In genomic region chr4:169271692-169272007, GRCh38 we compare ENCODE assay signal across 8 cellular contexts. TPM values are rescaled to one million over a fixed set of nuclear protein-coding genes. Genes with fewer than 3 reads are reported as not detected.
DNase-seq lines count a peak whose midpoint lies in the region; ATAC-seq and TF ChIP-seq lines count a peak whose summit lies in the region.

No MANE protein-coding gene starts in this region.

- H2AK5ac ChIP-seq in neuronal stem cell (ENCODE audit: low read depth, low read length): peak overlapping the region; percentile 82

- H2BK15ac ChIP-seq in neuronal stem cell (ENCODE audit: low read length): peak overlapping the region; percentile 87

- TF ChIP-seq CTCF in Calu3 (IDR thresholded peaks at IDR 0.05; ENCODE audit: unreplicated experiment): no peak
- TF ChIP-seq CTCF in LNCaP clone FGC (IDR thresholded peaks at IDR 0.05; ENCODE audit: control insufficient read depth, extremely low read depth, insufficient read depth): no peak
- TF ChIP-seq CTCF in endodermal cell (conservative IDR thresholded peaks at IDR 0.05): no peak

- H3K14ac ChIP-seq in neuronal stem cell (ENCODE audit: low read length): peak overlapping the region; percentile 95

- H3K18ac ChIP-seq in neuronal stem cell (ENCODE audit: low read length): peak overlapping the region; percentile 98

- H2BK5ac ChIP-seq in neuronal stem cell (ENCODE audit: low read length): peak overlapping the region; percentile 71

- peak overlapping the region; percentile 67 for H2BK120ac ChIP-seq in neuronal stem cell (ENCODE audit: low read depth, low read length)

- CTCF ChIA-PET in Calu3 (lab: Charles Lee): no interaction called here

- no peaks in the 10 kb centered on the region for H3K9me3 Mint-ChIP-seq in Calu3 (ENCODE audit: low read depth, unreplicated experiment)
- H3K9me3 Mint-ChIP-seq in endodermal cell: no peaks in the 10 kb centered on the region

- H3K27ac Mint-ChIP-seq in Calu3 (ENCODE audit: unreplicated experiment) (peak overlapping the region; percentile 75), endodermal cell (peak overlapping the region; percentile 71)

- H4K8ac ChIP-seq in neuronal stem cell (ENCODE audit: low read depth, low read length): no peak overlapping the region

- H3K9ac ChIP-seq in endodermal cell (ENCODE audit: extremely low read depth, low read length, poor library complexity, severe bottlenecking): peak overlapping the region; percentile 62
- H3K9ac ChIP-seq in neuronal stem cell (ENCODE audit: low read depth, low read length, poor library complexity): peak overlapping the region; percentile 95

- no peaks in the 10 kb centered on the region for H3K4me1 ChIP-seq in endodermal cell (ENCODE audit: control insufficient read depth, insufficient read depth, low read length)
- H3K4me1 ChIP-seq in neuronal stem cell (ENCODE audit: control insufficient read depth in 2 of 2, insufficient read depth in 1 of 2, low read depth in 1 of 2, low read length in 2 of 2): peaks cover 2 to 10% of the 10 kb centered on the region in 2 donors

- BruUV-seq in Calu3 (replicated peaks; lab: Mats Ljungman, UMichigan): no TSS peak

- H2BK12ac ChIP-seq in neuronal stem cell (ENCODE audit: low read length): no peak overlapping the region

- peak overlapping the region; percentile 82 for H3K23ac ChIP-seq in neuronal stem cell (ENCODE audit: low read depth, low read length, poor library complexity)

- peak overlapping the region; percentile 79 for H3K4me3 ChIP-seq in LNCaP clone FGC (ENCODE audit: low read depth, low read length)
- peak overlapping the region; percentile 85 for H3K4me3 ChIP-seq in endodermal cell (ENCODE audit: low read length)
- H3K4me3 ChIP-seq in neuronal stem cell (ENCODE audit: low read length in 2 of 2): peak overlapping the region; percentile 72 to 92

- H3K4me2 ChIP-seq in neuronal stem cell (ENCODE audit: insufficient read depth, low read length, poor library complexity, severe bottlenecking): peak overlapping the region; percentile 65

- intact Hi-C loops in Calu3 (cut with micrococcal nuclease; ENCODE audit: unreplicated experiment): no loop called here

- H3K27ac ChIP-seq in endodermal cell (ENCODE audit: low read depth, low read length): no peak overlapping the region
- H3K27ac ChIP-seq in neuronal stem cell (replicated peaks; ENCODE audit: low read length): no peak overlapping the region

- 5 to 9% methylated on average over 8 to 11 of the region's 11 CpGs for WGBS in endodermal cell (ENCODE audit: insufficient coverage in 1 of 2, insufficient read length in 1 of 2), 2 experiments
- WGBS in neuronal stem cell (ENCODE audit: extremely low coverage in 2 of 2, insufficient read length in 2 of 2, insufficient replicate concordance in 1 of 2), 2 donors: no CpG with 5 or more reads among the region's 11 CpGs

- ATAC-seq in HG03342 (IDR thresholded peaks at IDR 0.05; ENCODE audit: unreplicated experiment) (no peak), GM19397 (IDR thresholded peaks at IDR 0.05; ENCODE audit: unreplicated experiment) (no peak)

- peak overlapping the region; percentile 97 for H2AFZ ChIP-seq in neuronal stem cell (ENCODE audit: low read length)

- DNase-seq in Calu3: no peak
- no peak for DNase-seq in LNCaP clone FGC (ENCODE audit: low read depth)
- DNase-seq in endodermal cell: no peak
- DNase-seq in neuronal stem cell (ENCODE audit: low spot score): no peak
- DNase-seq in SW480 (ENCODE audit: low spot score): no peak
- no peak for DNase-seq in KBM-7

- peaks cover 2% of the 10 kb centered on the region for H3K79me1 ChIP-seq in neuronal stem cell (ENCODE audit: low read depth, low read length)

- H3K4ac ChIP-seq in neuronal stem cell (ENCODE audit: low read length): peak overlapping the region; percentile 61

- H3K27me3 Mint-ChIP-seq in Calu3 (ENCODE audit: unreplicated experiment) (no peaks in the 10 kb centered on the region), endodermal cell (ENCODE audit: insufficient read depth) (peaks cover 2% of the 10 kb centered on the region)

- H3K27me3 ChIP-seq in endodermal cell (ENCODE audit: control insufficient read depth, insufficient read depth, low read length, poor library complexity, severe bottlenecking) (no peaks in the 10 kb centered on the region), neuronal stem cell (ENCODE audit: control insufficient read depth in 3 of 3, insufficient read depth in 3 of 3, low read depth in 1 of 3, low read length in 3 of 3) (no peaks in the 10 kb centered on the region)

- peaks cover 24% of the 10 kb centered on the region for H3K4me1 Mint-ChIP-seq in Calu3 (ENCODE audit: low read depth, unreplicated experiment)
- peaks cover 25% of the 10 kb centered on the region for H3K4me1 Mint-ChIP-seq in endodermal cell

- H3K36me3 Mint-ChIP-seq in Calu3 (ENCODE audit: insufficient read depth, unreplicated experiment) (peaks cover 45% of the 10 kb centered on the region), endodermal cell (ENCODE audit: low read depth) (peaks cover 4% of the 10 kb centered on the region)

- H4K91ac ChIP-seq in neuronal stem cell (ENCODE audit: low read depth, low read length, poor library complexity): no peak overlapping the region

- in situ Hi-C loops in KBM-7 (cut with MboI; ENCODE audit: low pct_unique_long_range_greater_than_20kb, low sequenced_read_pairs): no loop called here

- H3K4me3 Mint-ChIP-seq in Calu3 (ENCODE audit: low read depth, unreplicated experiment) (peak overlapping the region; percentile 92), endodermal cell (peak overlapping the region; percentile 85)

- no peaks in the 10 kb centered on the region for H3K9me3 ChIP-seq in endodermal cell (ENCODE audit: control insufficient read depth, low read length)
- no peaks in the 10 kb centered on the region for H3K9me3 ChIP-seq in neuronal stem cell (replicated peaks in 1 of 2; ENCODE audit: control insufficient read depth in 2 of 2, insufficient read depth in 1 of 2, low read depth in 1 of 2, low read length in 2 of 2)

- peaks cover 9% of the 10 kb centered on the region for H3K36me3 ChIP-seq in endodermal cell (ENCODE audit: control insufficient read depth, insufficient read depth, low read length)
- peaks cover 0 to 19% of the 10 kb centered on the region in 2 donors for H3K36me3 ChIP-seq in neuronal stem cell (replicated peaks in 1 of 2; ENCODE audit: control insufficient read depth in 2 of 2, insufficient read depth in 2 of 2, low read length in 2 of 2)

RNA-seq across cellular contexts. Expression of gene SH3RF1, which starts 0.9 kb away (rescaled TPM):
- total RNA-seq in Calu3 (2022) (64.6 and 70.1 TPM in 2 replicates), endodermal cell (10 to 100 TPM; 37.6 to 68.8 TPM)
- 17.6 TPM for polyA plus RNA-seq in endodermal cell (2013, experiment 1 of 2)
- polyA plus RNA-seq in endodermal cell (2013, experiment 2 of 2): 16.1 TPM
- 17.9 TPM for polyA plus RNA-seq in neuronal stem cell (2013, experiment 1 of 2)
- 18.0 TPM for polyA plus RNA-seq in neuronal stem cell (2013, experiment 2 of 2)
